In genomic region chr11:9941991-9942390, GRCh38 we compare ENCODE assay signal across 22 cellular contexts.
"Had no signal": no experiment of that assay in that cellular context is flagged by ENCODE, and none has a peak within 500 bp of the region (broad histone marks: within the 10 kb centered on the region; RNA-seq: fewer than 3 reads in every experiment).

No MANE protein-coding gene starts in this region.

- H3K27me3 ChIP-seq: gastroesophageal sphincter, heart left ventricle, neutrophil, upper lobe of right lung had no signal

- H3K27me3 Mint-ChIP-seq: activated CD4-positive, alpha-beta memory T cell treated with anti-CD3 and anti-CD28 coated beads, Interleukin-2, amount 10 ng/mL, durations not matched to agents 7 days and 5 days; activated CD4-positive, alpha-beta T cell treated with anti-CD3 and anti-CD28 coated beads for 36 hours; activated CD8-positive, alpha-beta memory T cell treated with anti-CD3 and anti-CD28 coated beads, Interleukin-2, amount 10 ng/mL, durations not matched to agents 7 days and 5 days; natural killer cell treated with Interleukin-12 subunit alpha and Interleukin-12 subunit beta and Interleukin-15 and Interleukin-18, amount 100 ng/mL, for 72 hours; stimulated activated memory B cell treated with anti-CD40 and anti-IgM and Interleukin-4, amounts not matched to agents 10 μg/mL and 1 μg/mL and 100 μg/mL, for 72 hours had no signal

- H3K9me3 Mint-ChIP-seq: activated CD4-positive, alpha-beta memory T cell treated with anti-CD3 and anti-CD28 coated beads, Interleukin-2, amount 10 ng/mL, durations not matched to agents 7 days and 5 days; activated naive CD4-positive, alpha-beta T cell treated with anti-CD3 and anti-CD28 coated beads for 36 hours; activated T-helper 2 cell treated with anti-CD3 and anti-CD28 coated beads, Interferon-gamma antibody, Interleukin-2, Interleukin-4, amounts not matched to agents 10 μg/mL and 5 μg/mL and 100 μg/mL, durations not matched to agents 14 hours and 24 hours and 36 hours; natural killer cell treated with Interleukin-12 subunit alpha and Interleukin-12 subunit beta and Interleukin-15 and Interleukin-18, amount 100 ng/mL, for 72 hours had no signal

- DNase-seq: activated CD4-positive, alpha-beta memory T cell treated with anti-CD3 and anti-CD28 coated beads, Interleukin-2, amount 10 ng/mL, durations not matched to agents 7 days and 5 days; activated CD4-positive, alpha-beta T cell treated with anti-CD3 and anti-CD28 coated beads for 36 hours; activated CD8-positive, alpha-beta memory T cell treated with anti-CD3 and anti-CD28 coated beads, Interleukin-2, amount 10 ng/mL, durations not matched to agents 7 days and 5 days; activated naive CD4-positive, alpha-beta T cell treated with anti-CD3 and anti-CD28 coated beads for 36 hours; anterior cingulate cortex; cerebellar nuclear complex; cortex of kidney; heart left ventricle; kidney; stimulated activated CD4-positive, alpha-beta T cell treated with anti-CD3 and anti-CD28 coated beads, Interleukin-4, amount 100 ng/mL, for 24 hours; upper lobe of right lung had no signal

- H3K4me3 Mint-ChIP-seq: activated CD4-positive, alpha-beta memory T cell treated with anti-CD3 and anti-CD28 coated beads, Interleukin-2, amount 10 ng/mL, durations not matched to agents 7 days and 5 days; activated CD4-positive, alpha-beta T cell treated with anti-CD3 and anti-CD28 coated beads for 36 hours; activated CD8-positive, alpha-beta memory T cell treated with anti-CD3 and anti-CD28 coated beads, Interleukin-2, amount 10 ng/mL, durations not matched to agents 7 days and 5 days; activated naive CD4-positive, alpha-beta T cell treated with anti-CD3 and anti-CD28 coated beads for 36 hours; mesothelial cell of epicardium; natural killer cell treated with Interleukin-12 subunit alpha and Interleukin-12 subunit beta and Interleukin-15 and Interleukin-18, amount 100 ng/mL, for 72 hours; stimulated activated memory B cell treated with anti-CD40 and anti-IgM and Interleukin-4, amounts not matched to agents 10 μg/mL and 1 μg/mL and 100 μg/mL, for 72 hours had no signal

- H3K27ac Mint-ChIP-seq: activated CD4-positive, alpha-beta memory T cell treated with anti-CD3 and anti-CD28 coated beads, Interleukin-2, amount 10 ng/mL, durations not matched to agents 7 days and 5 days; activated CD4-positive, alpha-beta T cell treated with anti-CD3 and anti-CD28 coated beads for 36 hours; activated CD8-positive, alpha-beta memory T cell treated with anti-CD3 and anti-CD28 coated beads, Interleukin-2, amount 10 ng/mL, durations not matched to agents 7 days and 5 days; activated naive CD4-positive, alpha-beta T cell treated with anti-CD3 and anti-CD28 coated beads for 36 hours; activated T-helper 2 cell treated with anti-CD3 and anti-CD28 coated beads, Interferon-gamma antibody, Interleukin-2, Interleukin-4, amounts not matched to agents 10 μg/mL and 5 μg/mL and 100 μg/mL, durations not matched to agents 14 hours and 24 hours and 36 hours; natural killer cell treated with Interleukin-12 subunit alpha and Interleukin-12 subunit beta and Interleukin-15 and Interleukin-18, amount 100 ng/mL, for 72 hours; stimulated activated memory B cell treated with anti-CD40 and anti-IgM and Interleukin-4, amounts not matched to agents 10 μg/mL and 1 μg/mL and 100 μg/mL, for 72 hours had no signal

- H3K4me1 Mint-ChIP-seq: activated CD4-positive, alpha-beta memory T cell treated with anti-CD3 and anti-CD28 coated beads, Interleukin-2, amount 10 ng/mL, durations not matched to agents 7 days and 5 days; activated CD4-positive, alpha-beta T cell treated with anti-CD3 and anti-CD28 coated beads for 36 hours; activated CD8-positive, alpha-beta memory T cell treated with anti-CD3 and anti-CD28 coated beads, Interleukin-2, amount 10 ng/mL, durations not matched to agents 7 days and 5 days; stimulated activated memory B cell treated with anti-CD40 and anti-IgM and Interleukin-4, amounts not matched to agents 10 μg/mL and 1 μg/mL and 100 μg/mL, for 72 hours had no signal

- H3K9me3 ChIP-seq: gastroesophageal sphincter, neutrophil, upper lobe of right lung had no signal

- H3K36me3 ChIP-seq: neutrophil, thoracic aorta, upper lobe of right lung had no signal

- ATAC-seq: activated CD4-positive, alpha-beta T cell treated with anti-CD3 and anti-CD28 coated beads for 36 hours; activated CD8-positive, alpha-beta memory T cell treated with anti-CD3 and anti-CD28 coated beads, Interleukin-2, amount 10 ng/mL, durations not matched to agents 7 days and 5 days; gastroesophageal sphincter; heart left ventricle; left lobe of liver; natural killer cell treated with Interleukin-12 subunit alpha and Interleukin-12 subunit beta and Interleukin-15 and Interleukin-18, amount 100 ng/mL, for 72 hours; sciatic nerve; stimulated activated memory B cell treated with anti-CD40 and anti-IgM and Interleukin-4, amounts not matched to agents 10 μg/mL and 1 μg/mL and 100 μg/mL, for 72 hours; upper lobe of right lung had no signal

- H3K4me1 ChIP-seq: gastroesophageal sphincter, heart left ventricle, upper lobe of right lung had no signal

- H3K27ac ChIP-seq: heart left ventricle, neutrophil, thoracic aorta, upper lobe of right lung had no signal

- H3K4me3 ChIP-seq: gastroesophageal sphincter, heart left ventricle, lung, smooth muscle cell, thoracic aorta, upper lobe of right lung had no signal
